Comparison of ENCODE assay signal across 4 cellular contexts in the genomic region with DNA sequence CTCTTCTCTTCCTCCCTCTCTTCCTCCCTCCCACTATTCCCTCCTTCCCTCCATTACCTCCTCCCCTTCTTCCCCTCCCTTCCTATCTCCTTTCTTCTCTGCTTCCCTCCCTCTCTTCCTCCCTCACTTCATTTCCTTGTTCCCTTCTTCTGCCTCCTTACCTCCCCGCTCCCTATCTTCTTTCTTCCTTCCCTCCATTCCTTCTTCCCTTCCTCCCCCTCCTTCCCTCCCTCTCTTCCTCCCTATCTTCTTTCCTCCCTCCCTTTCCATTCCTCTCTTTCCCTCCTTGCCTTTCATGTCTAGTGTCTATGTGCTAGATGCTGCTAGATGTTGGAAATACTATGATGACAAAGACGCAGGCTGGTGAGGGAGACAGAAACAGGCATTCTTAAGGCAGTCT.
TF ChIP-seq lines count a peak whose summit lies in the region.

No MANE protein-coding gene starts in this region.

TF ChIP-seq in HepG2, 621 proteins besides CTCF, POLR2A, EP300 and RAD21:
- TF ChIP-seq IKZF1 (IDR thresholded peaks at IDR 0.05): 0 out of 2 replicates have a peak, but pooled peaks have one; percentile 63
- TF ChIP-seq NONO (IDR thresholded peaks at IDR 0.05): 0 out of 2 replicates have a peak, but pooled peaks have one; percentile 21
- no peak for TF ChIP-seq NONO (CRISPR knock-in tag; conservative IDR thresholded peaks at IDR 0.05)
- 0 out of 2 replicates have a peak, but pooled peaks have one; percentile 65 for TF ChIP-seq SOX6 (IDR thresholded peaks at IDR 0.05)
- TF ChIP-seq SOX6 (CRISPR knock-in tag; IDR thresholded peaks at IDR 0.05): no peak
- TF ChIP-seq PLRG1 (conservative IDR thresholded peaks at IDR 0.05): 0 out of 2 replicates have a peak, but pooled peaks have one; percentile 41
- TF ChIP-seq SCMH1 (CRISPR knock-in tag; IDR thresholded peaks at IDR 0.05; ENCODE audit: borderline replicate concordance): no peak
- TF ChIP-seq PAX8 (CRISPR knock-in tag; IDR thresholded peaks at IDR 0.05; ENCODE audit: borderline replicate concordance): no peak
- TF ChIP-seq NBN (conservative IDR thresholded peaks at IDR 0.05): 0 out of 2 replicates have a peak, but pooled peaks have one; percentile 48
- TF ChIP-seq, protein P1, sequence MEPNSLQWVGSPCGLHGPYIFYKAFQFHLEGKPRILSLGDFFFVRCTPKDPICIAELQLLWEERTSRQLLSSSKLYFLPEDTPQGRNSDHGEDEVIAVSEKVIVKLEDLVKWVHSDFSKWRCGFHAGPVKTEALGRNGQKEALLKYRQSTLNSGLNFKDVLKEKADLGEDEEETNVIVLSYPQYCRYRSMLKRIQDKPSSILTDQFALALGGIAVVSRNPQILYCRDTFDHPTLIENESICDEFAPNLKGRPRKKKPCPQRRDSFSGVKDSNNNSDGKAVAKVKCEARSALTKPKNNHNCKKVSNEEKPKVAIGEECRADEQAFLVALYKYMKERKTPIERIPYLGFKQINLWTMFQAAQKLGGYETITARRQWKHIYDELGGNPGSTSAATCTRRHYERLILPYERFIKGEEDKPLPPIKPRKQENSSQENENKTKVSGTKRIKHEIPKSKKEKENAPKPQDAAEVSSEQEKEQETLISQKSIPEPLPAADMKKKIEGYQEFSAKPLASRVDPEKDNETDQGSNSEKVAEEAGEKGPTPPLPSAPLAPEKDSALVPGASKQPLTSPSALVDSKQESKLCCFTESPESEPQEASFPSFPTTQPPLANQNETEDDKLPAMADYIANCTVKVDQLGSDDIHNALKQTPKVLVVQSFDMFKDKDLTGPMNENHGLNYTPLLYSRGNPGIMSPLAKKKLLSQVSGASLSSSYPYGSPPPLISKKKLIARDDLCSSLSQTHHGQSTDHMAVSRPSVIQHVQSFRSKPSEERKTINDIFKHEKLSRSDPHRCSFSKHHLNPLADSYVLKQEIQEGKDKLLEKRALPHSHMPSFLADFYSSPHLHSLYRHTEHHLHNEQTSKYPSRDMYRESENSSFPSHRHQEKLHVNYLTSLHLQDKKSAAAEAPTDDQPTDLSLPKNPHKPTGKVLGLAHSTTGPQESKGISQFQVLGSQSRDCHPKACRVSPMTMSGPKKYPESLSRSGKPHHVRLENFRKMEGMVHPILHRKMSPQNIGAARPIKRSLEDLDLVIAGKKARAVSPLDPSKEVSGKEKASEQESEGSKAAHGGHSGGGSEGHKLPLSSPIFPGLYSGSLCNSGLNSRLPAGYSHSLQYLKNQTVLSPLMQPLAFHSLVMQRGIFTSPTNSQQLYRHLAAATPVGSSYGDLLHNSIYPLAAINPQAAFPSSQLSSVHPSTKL (CRISPR knock-in tag; IDR thresholded peaks at IDR 0.05): no peak

TF ChIP-seq in HEK293, 187 proteins besides CTCF, POLR2A, EP300 and RAD21:
- TF ChIP-seq ZNF830 (tag by site-specific recombination; IDR thresholded peaks at IDR 0.05; ENCODE audit: low read depth) (no peak), ZNF366 (tag by site-specific recombination; conservative IDR thresholded peaks at IDR 0.05) (peak; percentile 53)
TF ChIP-seq in HEK293: peak in this region for 1.

TF ChIP-seq in IMR-90, 13 proteins besides CTCF, POLR2A, EP300 and RAD21:
- no peak for TF ChIP-seq NFE2L2 (IDR thresholded peaks at IDR 0.05; ENCODE audit: low read depth, low read length)
TF ChIP-seq in IMR-90: peak in this region for 0.

TF ChIP-seq in K562, 482 proteins besides CTCF, POLR2A, EP300 and RAD21:
- TF ChIP-seq ELF4 (CRISPR knock-in tag; IDR thresholded peaks at IDR 0.05) (0 out of 2 replicates have a peak, but pooled peaks have one; percentile 32), RBFOX2 (IDR thresholded peaks at IDR 0.05; ENCODE audit: low read depth, low read length) (no peak)
- TF ChIP-seq, protein P2, sequence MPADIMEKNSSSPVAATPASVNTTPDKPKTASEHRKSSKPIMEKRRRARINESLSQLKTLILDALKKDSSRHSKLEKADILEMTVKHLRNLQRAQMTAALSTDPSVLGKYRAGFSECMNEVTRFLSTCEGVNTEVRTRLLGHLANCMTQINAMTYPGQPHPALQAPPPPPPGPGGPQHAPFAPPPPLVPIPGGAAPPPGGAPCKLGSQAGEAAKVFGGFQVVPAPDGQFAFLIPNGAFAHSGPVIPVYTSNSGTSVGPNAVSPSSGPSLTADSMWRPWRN (IDR thresholded peaks at IDR 0.05; ENCODE audit: low read depth): no peak
